ENCODE assay signal across 8 cellular contexts in the genomic region with DNA sequence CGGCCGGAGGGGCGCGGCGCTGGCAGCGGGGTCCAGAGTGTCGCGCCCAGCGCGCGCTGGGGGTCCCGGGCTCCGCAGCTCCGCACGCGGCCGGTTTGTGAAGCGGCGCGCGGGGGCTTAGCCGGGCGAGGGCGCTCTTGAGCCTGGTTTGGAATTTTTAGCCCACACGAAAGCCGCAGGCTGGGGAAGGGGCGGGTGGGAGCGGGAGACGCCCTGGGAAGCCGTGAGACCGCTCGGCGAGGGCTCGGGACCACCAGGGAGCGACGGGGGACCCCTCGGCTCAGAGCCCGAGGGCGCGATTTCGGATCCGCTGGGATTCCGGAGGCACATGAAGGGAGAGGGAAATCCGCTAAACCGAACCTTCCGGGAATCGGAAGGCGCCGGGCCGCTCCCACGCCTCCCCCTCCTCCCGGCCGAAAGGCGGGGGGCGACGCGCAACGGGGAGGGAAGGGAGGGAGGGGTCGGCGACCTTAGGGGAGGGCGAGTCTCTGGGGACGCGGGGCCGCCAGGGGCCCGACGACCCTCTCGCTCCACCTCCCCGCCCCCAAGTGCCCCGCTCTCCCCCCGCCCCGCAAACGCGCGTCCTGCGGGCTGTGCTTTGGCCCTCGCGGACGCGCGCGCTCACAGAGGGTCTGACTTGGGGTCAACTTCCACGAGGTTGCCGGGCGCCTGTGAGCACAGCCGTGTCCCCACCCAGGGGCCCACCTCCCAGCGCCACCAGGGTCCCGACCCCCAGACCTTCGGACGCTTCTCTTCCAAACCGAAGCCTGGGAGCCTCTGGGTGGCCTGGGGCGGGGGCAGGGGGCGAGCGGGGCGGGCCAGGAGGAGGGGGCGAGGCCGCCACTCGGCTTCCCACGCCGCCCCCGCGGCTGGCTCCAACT. TPM values are rescaled to one million over a fixed set of nuclear protein-coding genes. Genes with fewer than 3 reads are reported as not detected.
DNase-seq lines count a peak whose midpoint lies in the region.

No MANE protein-coding gene starts in this region.

- H3K27me3 Mint-ChIP-seq in activated T-helper 2 cell treated with anti-CD3 and anti-CD28 coated beads, Interferon-gamma antibody, Interleukin-2, Interleukin-4, amounts not matched to agents 10 μg/mL and 5 μg/mL and 100 μg/mL, durations not matched to agents 14 hours and 24 hours and 36 hours (ENCODE audit: low read depth), result peaks cover 41% of the 10 kb centered on the region

- no peaks in the 10 kb centered on the region for H3K9me3 Mint-ChIP-seq in activated T-helper 2 cell treated with anti-CD3 and anti-CD28 coated beads, Interferon-gamma antibody, Interleukin-2, Interleukin-4, amounts not matched to agents 10 μg/mL and 5 μg/mL and 100 μg/mL, durations not matched to agents 14 hours and 24 hours and 36 hours

- H3K27me3 ChIP-seq in thymus (ENCODE audit: control insufficient read depth, insufficient read depth), result peaks cover 70% of the 10 kb centered on the region

- peak overlapping the region; percentile 52 for H3K4me3 ChIP-seq in thymus (ENCODE audit: low read length)

- no peaks in the 10 kb centered on the region for H3K4me1 Mint-ChIP-seq in activated T-helper 2 cell treated with anti-CD3 and anti-CD28 coated beads, Interferon-gamma antibody, Interleukin-2, Interleukin-4, amounts not matched to agents 10 μg/mL and 5 μg/mL and 100 μg/mL, durations not matched to agents 14 hours and 24 hours and 36 hours (ENCODE audit: low read depth)

- no peak overlapping the region for H3K4me3 Mint-ChIP-seq in activated T-helper 2 cell treated with anti-CD3 and anti-CD28 coated beads, Interferon-gamma antibody, Interleukin-2, Interleukin-4, amounts not matched to agents 10 μg/mL and 5 μg/mL and 100 μg/mL, durations not matched to agents 14 hours and 24 hours and 36 hours (ENCODE audit: low read depth)

- no peaks in the 10 kb centered on the region for H3K36me3 Mint-ChIP-seq in activated T-helper 2 cell treated with anti-CD3 and anti-CD28 coated beads, Interferon-gamma antibody, Interleukin-2, Interleukin-4, amounts not matched to agents 10 μg/mL and 5 μg/mL and 100 μg/mL, durations not matched to agents 14 hours and 24 hours and 36 hours (ENCODE audit: low read depth)

- intact Hi-C loops in activated T-helper 2 cell treated with anti-CD3 and anti-CD28 coated beads, Interferon-gamma antibody, Interleukin-2, Interleukin-4, amounts not matched to agents 10 μg/mL and 5 μg/mL and 100 μg/mL, durations not matched to agents 14 hours and 24 hours and 36 hours (cut with micrococcal nuclease), result loop anchor here (5.0 to 10.0 kb wide), 3 partner anchors 260 to 680 kb away; no protein-coding TSS in a partner anchor

- no peak overlapping the region for H3K27ac Mint-ChIP-seq in activated T-helper 2 cell treated with anti-CD3 and anti-CD28 coated beads, Interferon-gamma antibody, Interleukin-2, Interleukin-4, amounts not matched to agents 10 μg/mL and 5 μg/mL and 100 μg/mL, durations not matched to agents 14 hours and 24 hours and 36 hours

- no peaks in the 10 kb centered on the region for H3K36me3 ChIP-seq in thymus (ENCODE audit: control insufficient read depth, insufficient read depth)

- WGBS in thymus, result under 1% methylated on average over 93 of the region's 101 CpGs

- peaks cover 1% of the 10 kb centered on the region for H3K9me3 ChIP-seq in thymus (ENCODE audit: control insufficient read depth)

- no peak overlapping the region for H3K27ac ChIP-seq in thymus (ENCODE audit: low read depth)

- DNase-seq in SKM-1 treated with dmso at 0.1 percent for 144 hours (lab: John Stamatoyannopoulos, UW; ENCODE audit: unreplicated experiment) (peak; percentile 2), SKM-1 (lab: John Stamatoyannopoulos, UW; ENCODE audit: unreplicated experiment) (no peak), NCI-H748 (lab: John Stamatoyannopoulos, UW; ENCODE audit: unreplicated experiment) (peak; percentile 74), foreskin melanocyte (peak; percentile 48), nucleus accumbens (lab: John Stamatoyannopoulos, UW) (peak in 36 of 56 donors; percentile 2 to 67 (median 28)), SIG-M5 (lab: John Stamatoyannopoulos, UW) (no peak)
- DNase-seq in activated T-helper 2 cell treated with anti-CD3 and anti-CD28 coated beads, Interferon-gamma antibody, Interleukin-2, Interleukin-4, amounts not matched to agents 10 μg/mL and 5 μg/mL and 100 μg/mL, durations not matched to agents 14 hours and 24 hours and 36 hours (ENCODE audit: low spot score), result peak; percentile 31

- H3K4me1 ChIP-seq in thymus (ENCODE audit: control insufficient read depth, insufficient read depth, low read length), result no peaks in the 10 kb centered on the region

RNA-seq across cellular contexts. Expression of gene ELFN1, which starts 5.1 kb away (rescaled TPM):
- not detected in 2 replicates for total RNA-seq in activated T-helper 2 cell treated with anti-CD3 and anti-CD28 coated beads, Interferon-gamma antibody, Interleukin-2, Interleukin-4, amounts not matched to agents 10 μg/mL and 5 μg/mL and 100 μg/mL, durations not matched to agents 14 hours and 24 hours and 36 hours
- polyA plus RNA-seq in thymus, result 0.91 TPM

Comparison
In these comparisons a context has a peak if more than half of its experiments do, and no peak if none do; other contexts are left out.
1. DNase-seq: peak in SKM-1 treated with dmso at 0.1 percent for 144 hours (single experiment), NCI-H748 (single experiment), activated T-helper 2 cell treated with anti-CD3 and anti-CD28 coated beads, Interferon-gamma antibody, Interleukin-2, Interleukin-4, amounts not matched to agents 10 μg/mL and 5 μg/mL and 100 μg/mL, durations not matched to agents 14 hours and 24 hours and 36 hours (single experiment), foreskin melanocyte (single experiment) and nucleus accumbens (36 of 56); none in SKM-1 (single experiment) and SIG-M5 (single experiment).